20 cellular contexts compared by ENCODE assay signal in genomic region chr11:1652026-1652425, GRCh38. TPM values are rescaled to one million over a fixed set of nuclear protein-coding genes. Genes with fewer than 3 reads are reported as not detected.
"Had no signal": no experiment of that assay in that cellular context is flagged by ENCODE, and none has a peak within 500 bp of the region (broad histone marks: within the 10 kb centered on the region; RNA-seq: fewer than 3 reads in every experiment).

No MANE protein-coding gene starts in this region.

- H3K27ac Mint-ChIP-seq: activated B cell treated with CpG ODN at 0.5 μM for 24 hours; activated CD4-positive, alpha-beta T cell treated with anti-CD3 and anti-CD28 coated beads for 36 hours; activated naive CD4-positive, alpha-beta T cell treated with anti-CD3 and anti-CD28 coated beads, Interleukin-2, amount 50 U/mL, for 72 hours; activated T-cell treated with anti-CD3 and anti-CD28 coated beads, Interleukin-2, amount 50 U/mL, for 72 hours; memory B cell; naive B cell had no signal

- H3K27ac ChIP-seq: colonic mucosa, esophagus squamous epithelium, gastroesophageal sphincter had no signal

- H3K4me1 ChIP-seq: colonic mucosa had no signal

- DNase-seq: esophagus squamous epithelium had no signal

- H3K36me3 ChIP-seq: colonic mucosa, esophagus squamous epithelium, gastroesophageal sphincter had no signal

- H3K36me3 Mint-ChIP-seq: activated naive CD4-positive, alpha-beta T cell treated with anti-CD3 and anti-CD28 coated beads, Interleukin-2, amount 50 U/mL, for 72 hours; memory B cell; naive B cell had no signal

- H3K9me3 Mint-ChIP-seq: activated B cell treated with CpG ODN at 0.5 μM for 24 hours; activated naive CD4-positive, alpha-beta T cell treated with anti-CD3 and anti-CD28 coated beads, Interleukin-2, amount 50 U/mL, for 72 hours; activated T-cell treated with anti-CD3 and anti-CD28 coated beads, Interleukin-2, amount 50 U/mL, for 72 hours; central memory CD8-positive, alpha-beta T cell; memory B cell; naive B cell had no signal

- H3K9me3 ChIP-seq: colonic mucosa, esophagus squamous epithelium, gastroesophageal sphincter had no signal

- H3K4me1 Mint-ChIP-seq: activated B cell treated with CpG ODN at 0.5 μM for 24 hours; activated CD4-positive, alpha-beta T cell treated with anti-CD3 and anti-CD28 coated beads for 36 hours; central memory CD8-positive, alpha-beta T cell; memory B cell; naive B cell had no signal

- H3K4me3 ChIP-seq: colonic mucosa, esophagus squamous epithelium, gastroesophageal sphincter had no signal

- H3K27me3 ChIP-seq: colonic mucosa had no signal

- H3K4me3 Mint-ChIP-seq: activated B cell treated with CpG ODN at 0.5 μM for 24 hours; activated CD4-positive, alpha-beta T cell treated with anti-CD3 and anti-CD28 coated beads for 36 hours; activated T-cell treated with anti-CD3 and anti-CD28 coated beads, Interleukin-2, amount 50 U/mL, for 72 hours; central memory CD8-positive, alpha-beta T cell; memory B cell; T-helper 17 cell had no signal

RNA-seq across cellular contexts. Expression of gene KRTAP5-5, which starts 22.5 kb away (rescaled TPM):
- total RNA-seq: activated B cell treated with CpG ODN at 0.5 μM for 24 hours; activated CD4-positive, alpha-beta T cell treated with anti-CD3 and anti-CD28 coated beads for 36 hours; activated naive CD4-positive, alpha-beta T cell treated with anti-CD3 and anti-CD28 coated beads, Interleukin-2, amount 50 U/mL, for 72 hours; activated T-cell treated with anti-CD3 and anti-CD28 coated beads, Interleukin-2, amount 50 U/mL, for 72 hours; astrocyte; colonic mucosa; esophagus squamous epithelium; gastroesophageal sphincter; liver; occipital lobe; renal cortical epithelial cell; T-helper 17 cell; urinary bladder had no signal
- polyA plus RNA-seq: liver, neural cell, thymus, urinary bladder had no signal

RNA-seq across cellular contexts. Expression of gene KRTAP5-4, which starts 30.1 kb away (rescaled TPM):
- total RNA-seq: activated B cell treated with CpG ODN at 0.5 μM for 24 hours; activated CD4-positive, alpha-beta T cell treated with anti-CD3 and anti-CD28 coated beads for 36 hours; activated naive CD4-positive, alpha-beta T cell treated with anti-CD3 and anti-CD28 coated beads, Interleukin-2, amount 50 U/mL, for 72 hours; activated T-cell treated with anti-CD3 and anti-CD28 coated beads, Interleukin-2, amount 50 U/mL, for 72 hours; astrocyte; colonic mucosa; dorsolateral prefrontal cortex; esophagus squamous epithelium; gastroesophageal sphincter; liver; mucosa of gallbladder; occipital lobe; renal cortical epithelial cell; T-helper 17 cell; urinary bladder had no signal
- polyA plus RNA-seq: liver, neural cell, thymus, urinary bladder had no signal

RNA-seq across cellular contexts. Expression of gene KRTAP5-3, which starts 43.8 kb away (rescaled TPM):
- total RNA-seq: activated B cell treated with CpG ODN at 0.5 μM for 24 hours; activated CD4-positive, alpha-beta T cell treated with anti-CD3 and anti-CD28 coated beads for 36 hours; activated naive CD4-positive, alpha-beta T cell treated with anti-CD3 and anti-CD28 coated beads, Interleukin-2, amount 50 U/mL, for 72 hours; activated T-cell treated with anti-CD3 and anti-CD28 coated beads, Interleukin-2, amount 50 U/mL, for 72 hours; astrocyte; colonic mucosa; dorsolateral prefrontal cortex; esophagus squamous epithelium; gastroesophageal sphincter; liver; mucosa of gallbladder; occipital lobe; renal cortical epithelial cell; T-helper 17 cell; urinary bladder had no signal
- polyA plus RNA-seq: liver, neural cell, urinary bladder had no signal

RNA-seq across cellular contexts. Expression of gene KRTAP5-6, which starts 45.0 kb away (rescaled TPM):
- total RNA-seq: activated B cell treated with CpG ODN at 0.5 μM for 24 hours; activated CD4-positive, alpha-beta T cell treated with anti-CD3 and anti-CD28 coated beads for 36 hours; activated naive CD4-positive, alpha-beta T cell treated with anti-CD3 and anti-CD28 coated beads, Interleukin-2, amount 50 U/mL, for 72 hours; activated T-cell treated with anti-CD3 and anti-CD28 coated beads, Interleukin-2, amount 50 U/mL, for 72 hours; astrocyte; colonic mucosa; esophagus squamous epithelium; gastroesophageal sphincter; mucosa of gallbladder; occipital lobe; renal cortical epithelial cell; T-helper 17 cell; urinary bladder had no signal
- polyA plus RNA-seq: neural cell, thymus, urinary bladder had no signal

RNA-seq across cellular contexts. Expression of gene KRTAP5-2, which starts 53.9 kb away (rescaled TPM):
- total RNA-seq: activated B cell treated with CpG ODN at 0.5 μM for 24 hours; activated CD4-positive, alpha-beta T cell treated with anti-CD3 and anti-CD28 coated beads for 36 hours; activated naive CD4-positive, alpha-beta T cell treated with anti-CD3 and anti-CD28 coated beads, Interleukin-2, amount 50 U/mL, for 72 hours; activated T-cell treated with anti-CD3 and anti-CD28 coated beads, Interleukin-2, amount 50 U/mL, for 72 hours; astrocyte; colonic mucosa; esophagus squamous epithelium; gastroesophageal sphincter; liver; occipital lobe; renal cortical epithelial cell; T-helper 17 cell; urinary bladder had no signal
- polyA plus RNA-seq: neural cell, urinary bladder had no signal
